19 cellular contexts compared by ENCODE assay signal in the genomic region with DNA sequence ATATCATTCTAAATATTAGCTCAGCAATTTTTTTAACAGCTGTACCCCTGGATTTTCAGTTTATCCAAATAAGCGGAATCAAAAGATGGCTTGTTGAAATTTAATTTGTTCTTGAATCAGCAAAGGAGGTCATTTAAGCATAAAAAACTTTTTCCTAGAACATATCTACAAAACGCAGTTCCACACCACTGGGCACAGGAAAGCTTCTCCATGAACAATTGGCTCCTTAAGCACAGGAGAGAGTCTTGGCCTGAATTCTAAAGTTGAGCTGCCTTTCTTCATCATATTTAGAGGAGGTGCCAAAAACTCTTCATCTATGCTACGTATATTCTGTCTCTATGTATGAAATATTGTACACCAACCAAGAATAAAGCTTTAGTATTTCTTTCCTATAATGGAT.
DNase-seq lines count a peak whose midpoint lies in the region.
"Had no signal": no experiment of that assay in that cellular context is flagged by ENCODE, and none has a peak within 500 bp of the region (broad histone marks: within the 10 kb centered on the region; RNA-seq: fewer than 3 reads in every experiment).

No MANE protein-coding gene starts in this region.

- H3K4me1 ChIP-seq in Karpas-422 (ENCODE audit: low read length), result no peaks in the 10 kb centered on the region; the same call in 1 of the 2 replicates
- H3K4me1 ChIP-seq: A549, HAP-1 had no signal

- no peak overlapping the region for H3K4me2 ChIP-seq in Karpas-422 (ENCODE audit: low read depth, low read length, poor library complexity, severe bottlenecking)
- H3K4me2 ChIP-seq: A549 had no signal

- no peaks in the 10 kb centered on the region for H3K36me3 ChIP-seq in Karpas-422 (ENCODE audit: insufficient read depth, low read length)
- H3K36me3 ChIP-seq: HAP-1 had no signal

- peak overlapping the region; percentile 70; the same call in 1 of the 2 replicates for H2AFZ ChIP-seq in Karpas-422 (ENCODE audit: low read length)

- H3K79me2 ChIP-seq in Karpas-422 (ENCODE audit: low read length), result no peaks in the 10 kb centered on the region

- DNase-seq in NCI-H2227 (lab: John Stamatoyannopoulos, UW; ENCODE audit: unreplicated experiment) (peak; percentile 37), NCI-H2227 treated with DMSO at 0.1 percent for 48 hours (lab: John Stamatoyannopoulos, UW) (no peak), Karpas-422 (no peak), left kidney (ENCODE audit: low read depth, low spot score) (peak; percentile 3), T-helper 1 cell (no peak), AG20443 (ENCODE audit: low spot score) (no peak)
- DNase-seq: 8988T; ACHN; C1 segment of cervical spinal cord; Calu3; CD4-positive, alpha-beta memory T cell; COR-L47; DMS53; DMS79 treated with DMSO at 0.1 percent for 48 hours; GF-D8; GOT3; HFFc6 had no signal

- H3K27ac ChIP-seq in Karpas-422 (ENCODE audit: low read length), result no peak overlapping the region
- H3K27ac ChIP-seq: A549 had no signal

- no peaks in the 10 kb centered on the region for H4K20me1 ChIP-seq in Karpas-422 (ENCODE audit: insufficient read depth, low read depth, low read length)

- H3K9me2 ChIP-seq in Karpas-422 (replicated peaks; ENCODE audit: insufficient read depth, low read length), result no peaks in the 10 kb centered on the region

- H3K9ac ChIP-seq in Karpas-422 (ENCODE audit: low read length), result no peak overlapping the region

- no peaks in the 10 kb centered on the region for H3K9me3 ChIP-seq in Karpas-422 (ENCODE audit: low read length)
- H3K9me3 ChIP-seq: A549, HAP-1 had no signal

- H3K4me3 ChIP-seq in Karpas-422 (ENCODE audit: low read length), result no peak overlapping the region
- H3K4me3 ChIP-seq: A549, HAP-1 had no signal

- no peaks in the 10 kb centered on the region for H3K27me3 ChIP-seq in Karpas-422 (ENCODE audit: low read length)

Comparison
In these comparisons a context has a peak if more than half of its experiments do, and no peak if none do; other contexts are left out.
1. DNase-seq: peak in NCI-H2227 (single experiment) and left kidney (single experiment); none in NCI-H2227 treated with DMSO at 0.1 percent for 48 hours (single experiment), Karpas-422 (single experiment), T-helper 1 cell (0 of 5) and AG20443 (single experiment).